Comparison of ENCODE assay signal across 8 cellular contexts in the genomic region with DNA sequence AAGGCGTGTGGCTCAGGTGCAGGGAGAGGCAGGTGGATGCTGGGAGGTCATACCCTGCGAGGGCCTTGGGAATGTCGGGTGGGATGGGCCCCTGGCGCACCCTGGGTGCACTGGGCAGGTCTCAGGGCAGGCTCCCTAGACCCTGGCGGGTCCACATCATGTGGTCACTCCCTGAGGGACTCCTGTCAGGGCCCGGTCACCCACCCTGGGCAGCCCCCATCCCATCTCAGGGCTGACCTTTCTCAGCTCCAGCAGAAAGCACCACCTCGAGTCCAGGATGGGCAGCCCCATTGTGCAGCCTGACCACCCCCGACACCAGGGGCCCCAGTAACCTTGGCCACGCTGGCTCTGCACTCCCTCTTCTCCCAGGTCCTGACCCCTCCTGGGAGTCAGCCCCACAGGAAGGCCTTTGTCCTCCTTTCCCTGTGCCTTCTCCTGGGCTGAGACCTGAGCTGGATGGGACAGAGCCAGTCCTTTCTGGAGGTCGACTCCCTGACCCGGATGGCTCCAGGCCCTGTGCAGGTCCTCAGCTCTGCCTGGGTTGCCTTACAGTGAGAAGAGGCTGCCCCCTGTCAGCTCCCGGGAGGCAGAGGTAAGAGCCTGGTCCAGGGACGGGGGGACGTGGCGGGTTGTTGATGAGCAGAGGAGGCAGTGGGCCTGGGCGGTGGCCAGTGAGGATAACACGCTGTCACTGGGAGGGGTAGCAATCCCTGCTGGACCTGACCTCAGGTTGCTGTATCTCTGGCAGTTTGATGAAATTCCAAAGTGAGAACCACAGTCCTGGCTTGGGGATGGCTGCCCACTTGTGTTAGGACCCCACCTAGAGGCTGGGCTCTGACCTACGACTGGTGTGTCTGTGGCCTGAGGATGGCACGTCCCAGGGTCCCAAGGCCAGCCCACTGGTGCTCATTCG.
DNase-seq lines count a peak whose midpoint lies in the region; ATAC-seq, FAIRE-seq and TF ChIP-seq lines count a peak whose summit lies in the region.

No MANE protein-coding gene starts in this region.

- H3K9me3 ChIP-seq in right atrium auricular region (no peaks in the 10 kb centered on the region), ascending aorta (no peaks in the 10 kb centered on the region)

- H3K36me3 ChIP-seq in right atrium auricular region, result no peaks in the 10 kb centered on the region
- no peaks in the 10 kb centered on the region for H3K36me3 ChIP-seq in ascending aorta

- no peak for FAIRE-seq in frontal cortex (lab: Jason Lieb, UNC)

- ATAC-seq in SK-N-SH treated with all-trans-retinoic acid at 6 μM for 48 hours (peak; percentile 84), GM21717 (IDR thresholded peaks at IDR 0.05; ENCODE audit: unreplicated experiment) (no peak)

- H3K27me3 ChIP-seq in right atrium auricular region, result no peaks in the 10 kb centered on the region
- no peaks in the 10 kb centered on the region for H3K27me3 ChIP-seq in ascending aorta

- no peaks in the 10 kb centered on the region for H3K4me1 ChIP-seq in right atrium auricular region
- no peaks in the 10 kb centered on the region for H3K4me1 ChIP-seq in ascending aorta

- intact Hi-C loops in ascending aorta (cut with DNase I), result no loop called here

- peak; percentile 29 for TF ChIP-seq CTCF in AG09309 (IDR thresholded peaks at IDR 0.05; ENCODE audit: control insufficient read depth, insufficient read depth, low read depth, low read length, missing control alignments)
- 0 out of 2 replicates have a peak, but pooled peaks have one; percentile 25 for TF ChIP-seq CTCF in GM12874 (IDR thresholded peaks at IDR 0.05; ENCODE audit: insufficient read depth, low read depth, low read length)
- peak in 1 of 2 donors; percentile 38 for TF ChIP-seq CTCF in right atrium auricular region (IDR thresholded peaks at IDR 0.05)
- peak in 1 of 3 experiments; percentile 22 for TF ChIP-seq CTCF in ascending aorta (IDR thresholded peaks at IDR 0.05)

- no peak overlapping the region for H3K4me3 ChIP-seq in AG09309 (ENCODE audit: control insufficient read depth, low read depth, low read length)
- H3K4me3 ChIP-seq in right atrium auricular region, result no peak overlapping the region
- no peak overlapping the region for H3K4me3 ChIP-seq in ascending aorta

- H3K27ac ChIP-seq in right atrium auricular region, result no peak overlapping the region
- H3K27ac ChIP-seq in ascending aorta, result no peak overlapping the region

- DNase-seq in AG09309 (ENCODE audit: low read depth), result no peak
- DNase-seq in right atrium auricular region (ENCODE audit: low spot score), result peak; percentile 56
- no peak for DNase-seq in ascending aorta (ENCODE audit: low spot score in 2 of 2)
- no peak for DNase-seq in superior temporal gyrus (ENCODE audit: extremely low spot score)
- DNase-seq in frontal cortex (ENCODE audit: low spot score in 2 of 2), result no peak

TF ChIP-seq in SK-N-SH treated with all-trans-retinoic acid at 6 μM for 48 hours, 23 proteins besides CTCF, POLR2A, EP300 and RAD21:
- no peak for TF ChIP-seq ARNTL (CRISPR knock-in tag; IDR thresholded peaks at IDR 0.05; ENCODE audit: borderline replicate concordance, low read depth)
- TF ChIP-seq, protein P1, sequence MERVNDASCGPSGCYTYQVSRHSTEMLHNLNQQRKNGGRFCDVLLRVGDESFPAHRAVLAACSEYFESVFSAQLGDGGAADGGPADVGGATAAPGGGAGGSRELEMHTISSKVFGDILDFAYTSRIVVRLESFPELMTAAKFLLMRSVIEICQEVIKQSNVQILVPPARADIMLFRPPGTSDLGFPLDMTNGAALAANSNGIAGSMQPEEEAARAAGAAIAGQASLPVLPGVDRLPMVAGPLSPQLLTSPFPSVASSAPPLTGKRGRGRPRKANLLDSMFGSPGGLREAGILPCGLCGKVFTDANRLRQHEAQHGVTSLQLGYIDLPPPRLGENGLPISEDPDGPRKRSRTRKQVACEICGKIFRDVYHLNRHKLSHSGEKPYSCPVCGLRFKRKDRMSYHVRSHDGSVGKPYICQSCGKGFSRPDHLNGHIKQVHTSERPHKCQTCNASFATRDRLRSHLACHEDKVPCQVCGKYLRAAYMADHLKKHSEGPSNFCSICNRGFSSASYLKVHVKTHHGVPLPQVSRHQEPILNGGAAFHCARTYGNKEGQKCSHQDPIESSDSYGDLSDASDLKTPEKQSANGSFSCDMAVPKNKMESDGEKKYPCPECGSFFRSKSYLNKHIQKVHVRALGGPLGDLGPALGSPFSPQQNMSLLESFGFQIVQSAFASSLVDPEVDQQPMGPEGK (CRISPR knock-in tag; IDR thresholded peaks at IDR 0.05; ENCODE audit: borderline replicate concordance), result no peak
- TF ChIP-seq ZFP3 (CRISPR knock-in tag; IDR thresholded peaks at IDR 0.05), result no peak
- TF ChIP-seq ZFP30 (CRISPR knock-in tag; IDR thresholded peaks at IDR 0.05), result no peak
